In the genomic region with DNA sequence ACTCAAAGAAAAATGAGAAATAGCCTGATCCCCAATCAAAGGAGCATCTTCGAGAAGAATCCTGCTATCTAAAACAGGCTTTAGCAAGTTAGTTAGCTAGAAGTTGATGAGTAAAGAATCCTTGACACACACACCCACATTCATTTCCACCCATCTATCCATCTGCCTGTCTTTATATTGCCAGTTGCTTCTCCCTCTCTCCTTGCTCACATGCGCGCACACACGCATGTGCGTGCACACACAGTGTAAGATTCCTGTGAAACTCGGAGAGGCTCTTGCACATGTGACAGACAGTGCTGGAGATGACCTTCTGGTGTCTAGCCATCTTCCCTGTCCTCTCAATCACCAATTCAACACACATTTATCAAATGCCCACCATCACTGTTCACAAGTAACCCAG, we compare ENCODE assay signal across 29 cellular contexts.
"Had no signal": no experiment of that assay in that cellular context is flagged by ENCODE, and none has a peak within 500 bp of the region (broad histone marks: within the 10 kb centered on the region; RNA-seq: fewer than 3 reads in every experiment).

No MANE protein-coding gene starts in this region.

- ATAC-seq: activated CD4-positive, CD25-positive, alpha-beta regulatory T cell treated with anti-CD3 and anti-CD28 coated beads, Interleukin-2, amount 50 U/mL, for 24 hours; activated CD8-positive, alpha-beta T cell treated with anti-CD3 and anti-CD28 coated beads for 36 hours; activated T-cell treated with anti-CD3 and anti-CD28 coated beads, Interleukin-2, amount 50 U/mL, for 4 hours; activated T-helper 17 cell treated with anti-CD3 and anti-CD28 coated beads, Interleukin-2, amount 50 U/mL, for 72 hours; gastroesophageal sphincter; T-helper 17 cell had no signal

- H3K27me3 ChIP-seq: brain microvascular endothelial cell, colonic mucosa, esophagus squamous epithelium, gastroesophageal sphincter had no signal

- H3K4me3 ChIP-seq: colonic mucosa, esophagus squamous epithelium, gastroesophageal sphincter had no signal

- H3K9me3 ChIP-seq: colonic mucosa had no signal

- H3K27ac ChIP-seq: brain microvascular endothelial cell, colonic mucosa, epithelial cell of prostate, esophagus squamous epithelium, gastroesophageal sphincter had no signal

- H3K4me1 ChIP-seq: colonic mucosa, esophagus squamous epithelium, gastroesophageal sphincter had no signal

- FAIRE-seq: astrocyte, bronchial epithelial cell, endometrium, endothelial cell of umbilical vein had no signal

- H3K36me3 ChIP-seq: brain microvascular endothelial cell, colonic mucosa, esophagus squamous epithelium, WERI-Rb-1 had no signal

- DNase-seq: activated B cell treated with CpG ODN at 0.5 μM for 24 hours; activated CD4-positive, alpha-beta T cell treated with anti-CD3 and anti-CD28 coated beads for 48 hours; activated CD4-positive, alpha-beta T cell treated with anti-CD3 and anti-CD28 coated beads, Interleukin-2, amount 50 U/mL, for 1 hour; activated CD4-positive, alpha-beta T cell treated with anti-CD3 and anti-CD28 coated beads, Interleukin-2, amount 50 U/mL, for 48 hours; activated CD8-positive, alpha-beta memory T cell treated with anti-CD3 and anti-CD28 coated beads for 24 hours; activated CD8-positive, alpha-beta T cell treated with anti-CD3 and anti-CD28 coated beads for 36 hours; activated effector memory CD4-positive, alpha-beta T cell treated with Interleukin-2 at 50 U/mL for 16 hours; activated gamma-delta T cell treated with Interleukin-2 at 50 U/mL for 16 hours; activated naive CD4-positive, alpha-beta T cell treated with anti-CD3 and anti-CD28 coated beads, Interleukin-2, amount 50 U/mL, for 16 hours; activated naive CD4-positive, alpha-beta T cell treated with Interleukin-2 at 50 U/mL for 16 hours; activated T-cell treated with anti-CD3 and anti-CD28 coated beads, Interleukin-2, amount 50 U/mL, for 4 hours; amniotic stem cell; brain microvascular endothelial cell; colonic mucosa; effector CD8-positive, alpha-beta T cell; esophagus squamous epithelium; foreskin melanocyte; T-helper 1 cell; T-helper 17 cell; T1000; WERI-Rb-1 had no signal
